Comparison of ENCODE assay signal across 8 cellular contexts in the genomic region with DNA sequence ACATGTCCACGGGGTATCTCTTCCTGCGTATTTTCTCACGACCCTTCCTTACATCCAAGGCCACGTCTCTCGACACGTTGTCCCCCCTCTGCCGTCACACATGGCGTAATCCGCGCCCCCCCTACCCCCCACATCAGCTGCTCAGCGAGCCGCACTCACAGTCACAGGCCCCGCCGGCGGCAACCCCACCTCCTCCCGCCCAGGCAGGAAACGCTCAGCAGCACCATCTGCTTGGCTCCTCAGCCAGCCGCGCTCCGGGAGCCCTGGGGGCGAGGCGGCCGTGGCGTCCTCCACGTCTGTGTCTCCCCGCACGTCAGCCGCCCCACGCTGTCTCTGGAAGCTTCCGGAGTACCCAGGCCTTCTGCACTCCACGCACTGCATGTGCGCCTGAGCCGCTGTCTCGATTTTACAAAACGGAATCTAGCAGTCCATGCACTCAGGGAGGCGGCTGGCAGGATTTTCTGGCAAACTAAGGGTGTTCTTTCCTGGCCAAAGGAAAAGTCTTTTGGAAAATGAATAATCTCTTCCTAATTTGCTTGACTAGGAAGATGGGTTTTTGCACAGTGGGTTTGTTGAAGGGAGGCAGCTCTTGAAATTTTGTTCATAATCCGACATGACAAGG.
DNase-seq lines count a peak whose midpoint lies in the region; ATAC-seq, FAIRE-seq and TF ChIP-seq lines count a peak whose summit lies in the region.

No MANE protein-coding gene starts in this region.

- no peak for FAIRE-seq in HTR-8/SVneo (lab: Jason Lieb, UNC)

- DNase-seq in GM10266 (ENCODE audit: extremely low spot score), result peak; percentile 51
- DNase-seq in T-helper 22 cell (ENCODE audit: low read depth), result peak; percentile 72
- peak; percentile 20 for DNase-seq in astrocyte of the cerebellum (ENCODE audit: low read depth)
- peak; percentile 69 for DNase-seq in iPS-NIHi7 (ENCODE audit: extremely low spot score)
- peak; percentile 58 to 63 for DNase-seq in stimulated activated CD4-positive, alpha-beta T cell treated with anti-CD3 and anti-CD28 coated beads, Interleukin-1b, Interleukin-23, amount 100 ng/mL, for 4 hours (ENCODE audit: low read depth in 2 of 2)
- DNase-seq in HTR-8/SVneo (ENCODE audit: insufficient read length, low spot score), result no peak

- ATAC-seq in HG03196 (IDR thresholded peaks at IDR 0.05; ENCODE audit: unreplicated experiment), result peak; percentile 45
- ATAC-seq in GM19351 (IDR thresholded peaks at IDR 0.05; ENCODE audit: unreplicated experiment), result no peak

- no peak for TF ChIP-seq CTCF in GM10266 (IDR thresholded peaks at IDR 0.05; ENCODE audit: control insufficient read depth, insufficient read depth, low read depth, missing control alignments)
- TF ChIP-seq CTCF in astrocyte of the cerebellum (IDR thresholded peaks at IDR 0.05; ENCODE audit: low read depth, low read length, missing control alignments), result no peak

- H3K4me3 ChIP-seq in astrocyte of the cerebellum (ENCODE audit: low read depth, low read length), result no peak overlapping the region

- in situ Hi-C loops in astrocyte of the cerebellum (cut with HindIII; ENCODE audit: low sequenced_read_pairs), result no loop called here
